ENCODE assay signal across 21 cellular contexts in genomic region chr22:38124236-38124974, GRCh38. TPM values are rescaled to one million over a fixed set of nuclear protein-coding genes. Genes with fewer than 3 reads are reported as not detected.
A peak's percentile ranks its signal among the peaks of the same experiment; 100 is the strongest.
DNase-seq lines count a peak whose midpoint lies in the region; ATAC-seq and TF ChIP-seq lines count a peak whose summit lies in the region.
"Had no signal": no experiment of that assay in that cellular context is flagged by ENCODE, and none has a peak within 500 bp of the region (broad histone marks: within the 10 kb centered on the region; RNA-seq: fewer than 3 reads in every experiment).

No MANE protein-coding gene starts in this region.

- no peaks in the 10 kb centered on the region for H3K9me3 ChIP-seq in HEK293 (ENCODE audit: control insufficient read depth, insufficient read depth, low read depth, low read length)
- H3K9me3 ChIP-seq: transverse colon had no signal

- peak overlapping the region; percentile 31 for H3K27ac Mint-ChIP-seq in T-helper 1 cell treated with Interleukin-12 subunit alpha and Interleukin-12 subunit beta and Interleukin-4 antibody, amounts not matched to agents 30 μg/mL and 1 μg/mL, for 36 hours
- H3K27ac Mint-ChIP-seq in MCF 10A (ENCODE audit: low read depth, unreplicated experiment) (no peak overlapping the region), nephron progenitor cell (peak overlapping the region; percentile 15)
- H3K27ac Mint-ChIP-seq: stimulated activated naive B cell treated with anti-CD40 and anti-IgM and Interleukin-4, amounts not matched to agents 10 μg/mL and 1 μg/mL and 100 μg/mL, for 72 hours had no signal

- H3K27me3 Mint-ChIP-seq in T-helper 1 cell treated with Interleukin-12 subunit alpha and Interleukin-12 subunit beta and Interleukin-4 antibody, amounts not matched to agents 30 μg/mL and 1 μg/mL, for 36 hours (ENCODE audit: low read depth): no peaks in the 10 kb centered on the region
- H3K27me3 Mint-ChIP-seq in MCF 10A (ENCODE audit: insufficient read depth, unreplicated experiment) (no peaks in the 10 kb centered on the region), nephron progenitor cell (ENCODE audit: low read depth, poor library complexity) (no peaks in the 10 kb centered on the region)
- H3K27me3 Mint-ChIP-seq: stimulated activated naive B cell treated with anti-CD40 and anti-IgM and Interleukin-4, amounts not matched to agents 10 μg/mL and 1 μg/mL and 100 μg/mL, for 72 hours had no signal

- H3K4me1 ChIP-seq in HEK293 (ENCODE audit: control insufficient read depth, insufficient read depth, low read length): no peaks in the 10 kb centered on the region

- no peak overlapping the region for H3K4me3 Mint-ChIP-seq in T-helper 1 cell treated with Interleukin-12 subunit alpha and Interleukin-12 subunit beta and Interleukin-4 antibody, amounts not matched to agents 30 μg/mL and 1 μg/mL, for 36 hours
- H3K4me3 Mint-ChIP-seq in MCF 10A (ENCODE audit: unreplicated experiment) (no peak overlapping the region), nephron progenitor cell (no peak overlapping the region)
- H3K4me3 Mint-ChIP-seq: stimulated activated naive B cell treated with anti-CD40 and anti-IgM and Interleukin-4, amounts not matched to agents 10 μg/mL and 1 μg/mL and 100 μg/mL, for 72 hours had no signal

- no peak overlapping the region for H3K27ac ChIP-seq in HEK293 (ENCODE audit: extremely low read depth, low read depth, low read length)
- H3K27ac ChIP-seq: transverse colon had no signal

- CTCF ChIA-PET in HEK293 (lab: Yijun Ruan, JAX): interaction anchor here (0.6 to 3.9 kb wide), 4 partner anchors 10 to 61 kb away, joined by 3 to 29 read pairs (median 4); no protein-coding TSS in a partner anchor
- CTCF ChIA-PET in MCF 10A (lab: Yijun Ruan, JAX): interaction anchor here (0.6 to 2.2 kb wide), 2 partner anchors 10 to 262 kb away, joined by 3 to 14 read pairs; no protein-coding TSS in a partner anchor

- H3K9me3 Mint-ChIP-seq in T-helper 1 cell treated with Interleukin-12 subunit alpha and Interleukin-12 subunit beta and Interleukin-4 antibody, amounts not matched to agents 30 μg/mL and 1 μg/mL, for 36 hours: no peaks in the 10 kb centered on the region
- H3K9me3 Mint-ChIP-seq in MCF 10A (ENCODE audit: unreplicated experiment) (no peaks in the 10 kb centered on the region), nephron progenitor cell (no peaks in the 10 kb centered on the region)
- H3K9me3 Mint-ChIP-seq: stimulated activated naive B cell treated with anti-CD40 and anti-IgM and Interleukin-4, amounts not matched to agents 10 μg/mL and 1 μg/mL and 100 μg/mL, for 72 hours had no signal

- peaks cover 0 to 19% of the 10 kb centered on the region in 2 experiments; a peak in 1 of 3 replicates for H3K36me3 ChIP-seq in HEK293 (ENCODE audit: control insufficient read depth in 2 of 2, insufficient read depth in 1 of 2, low read length in 2 of 2)
- H3K36me3 ChIP-seq: transverse colon had no signal

- no TSS peak for BruUV-seq in MCF 10A (replicated peaks; lab: Mats Ljungman, UMichigan)

- ATAC-seq in HG03139 (IDR thresholded peaks at IDR 0.05; ENCODE audit: unreplicated experiment): no peak
- ATAC-seq: left lobe of liver; stimulated activated naive B cell treated with anti-CD40 and anti-IgM and Interleukin-4, amounts not matched to agents 10 μg/mL and 1 μg/mL and 100 μg/mL, for 72 hours had no signal

- no peak overlapping the region for H3K4me3 ChIP-seq in HEK293 (ENCODE audit: low read depth, low read length)
- H3K4me3 ChIP-seq: transverse colon had no signal

- POLR2A ChIA-PET in HEK293 (lab: Yijun Ruan, JAX) (no interaction called here), MCF 10A (lab: Yijun Ruan, JAX) (interaction anchor here (1.8 kb wide), 1 partner anchor 10 kb away, joined by 4 read pairs; no protein-coding TSS in a partner anchor)

- no peak for TF ChIP-seq CTCF in HEK293 (tag by site-specific recombination; IDR thresholded peaks at IDR 0.05)
- TF ChIP-seq CTCF in MCF 10A (IDR thresholded peaks at IDR 0.05; ENCODE audit: unreplicated experiment): peak; percentile 28
- TF ChIP-seq CTCF in nephron progenitor cell (IDR thresholded peaks at IDR 0.05): no peak

- intact Hi-C loops in MCF 10A (cut with micrococcal nuclease): no loop called here

- peaks cover 10% of the 10 kb centered on the region for H3K4me1 Mint-ChIP-seq in T-helper 1 cell treated with Interleukin-12 subunit alpha and Interleukin-12 subunit beta and Interleukin-4 antibody, amounts not matched to agents 30 μg/mL and 1 μg/mL, for 36 hours (ENCODE audit: low read depth)
- H3K4me1 Mint-ChIP-seq in MCF 10A (ENCODE audit: insufficient read depth, unreplicated experiment) (peaks cover 6% of the 10 kb centered on the region), nephron progenitor cell (peaks cover 18% of the 10 kb centered on the region)

- peaks cover 1% of the 10 kb centered on the region for H3K36me3 Mint-ChIP-seq in T-helper 1 cell treated with Interleukin-12 subunit alpha and Interleukin-12 subunit beta and Interleukin-4 antibody, amounts not matched to agents 30 μg/mL and 1 μg/mL, for 36 hours (ENCODE audit: low read depth)
- H3K36me3 Mint-ChIP-seq in MCF 10A (ENCODE audit: insufficient read depth, unreplicated experiment) (peaks cover 12% of the 10 kb centered on the region), nephron progenitor cell (ENCODE audit: low read depth) (no peaks in the 10 kb centered on the region)

- DNase-seq in T-helper 1 cell: no peak
- peak; percentile 90 for DNase-seq in MCF 10A (ENCODE audit: unreplicated experiment)
- DNase-seq in nephron progenitor cell: no peak
- DNase-seq in HuH-7 (ENCODE audit: low spot score): no peak
- DNase-seq in epidermal melanocyte (ENCODE audit: insufficient read length, low spot score): no peak
- DNase-seq: 8988T; activated CD4-positive, CD25-positive, alpha-beta regulatory T cell treated with anti-CD3 and anti-CD28 coated beads, Interleukin-2, amount 50 U/mL, for 72 hours; C1 segment of cervical spinal cord; effector CD8-positive, alpha-beta T cell; Karpas-422; NCI-H1417 treated with DMSO at 0.1 percent for 48 hours; NCI-H2227 treated with DMSO at 0.1 percent for 48 hours; SHP77; stimulated activated CD4-positive, alpha-beta T cell treated with anti-CD3 and anti-CD28 coated beads, Interleukin-12 subunit alpha, Interleukin-12 subunit beta, amount 100 ng/mL, for 4 hours; stimulated activated naive B cell treated with anti-CD40 and anti-IgM and Interleukin-4, amounts not matched to agents 10 μg/mL and 1 μg/mL and 100 μg/mL, for 72 hours; T-helper 2 cell; transverse colon had no signal

TF ChIP-seq in HEK293, 187 proteins besides CTCF, POLR2A, EP300 and RAD21:
- TF ChIP-seq KLF17 (tag by site-specific recombination; IDR thresholded peaks at IDR 0.05) (peak; percentile 43; the same call in 1 of the 2 replicates), WT1 (tag by site-specific recombination; IDR thresholded peaks at IDR 0.05) (no peak)

RNA-seq across cellular contexts. Expression of gene BAIAP2L2, which starts 13.9 kb away (rescaled TPM):
- 3.6 and 7.1 TPM in 2 replicates for total RNA-seq in MCF 10A (2022)

RNA-seq across cellular contexts. Expression of gene SLC16A8, which starts 40.4 kb away (rescaled TPM):
- not detected in 2 replicates for total RNA-seq in MCF 10A (2022)
- total RNA-seq: left lobe of liver, transverse colon had no signal

RNA-seq across cellular contexts. Expression of gene PLA2G6, which starts 57.2 kb away (rescaled TPM):
- total RNA-seq in MCF 10A (2022): 37.5 and 40.3 TPM in 2 replicates
